In the genomic region with DNA sequence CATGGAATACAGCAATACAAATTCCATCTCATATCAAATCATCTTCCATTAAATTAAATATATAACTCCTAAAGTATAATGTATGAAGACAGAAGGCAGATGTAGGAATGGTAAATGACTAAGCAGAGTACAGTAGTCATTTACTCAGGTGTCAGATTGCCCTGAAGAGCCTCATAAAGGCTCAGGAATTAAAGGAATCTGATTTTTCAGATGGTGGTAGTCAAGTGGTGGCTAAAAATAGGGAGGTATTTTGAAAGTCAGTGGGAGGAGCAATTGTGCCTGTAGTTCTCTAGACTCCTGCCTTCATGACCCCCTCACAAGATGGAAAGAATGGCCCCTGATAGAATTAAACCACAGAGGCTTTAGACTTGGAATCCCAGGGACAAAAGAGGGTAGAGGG, we compare ENCODE assay signal across 18 cellular contexts.
DNase-seq lines count a peak whose midpoint lies in the region; ATAC-seq and TF ChIP-seq lines count a peak whose summit lies in the region.
"Had no signal": no experiment of that assay in that cellular context is flagged by ENCODE, and none has a peak within 500 bp of the region (broad histone marks: within the 10 kb centered on the region; RNA-seq: fewer than 3 reads in every experiment).

No MANE protein-coding gene starts in this region.

- no TSS peak for BruUV-seq in Calu3 (replicated peaks; lab: Mats Ljungman, UMichigan)

- ATAC-seq in WTC11 (peak; percentile 74), GM21786 (IDR thresholded peaks at IDR 0.05; ENCODE audit: unreplicated experiment) (no peak)
- ATAC-seq: right lobe of liver, T-helper 17 cell had no signal

- H3K27ac ChIP-seq in HUES64 (ENCODE audit: low read depth, low read length) (peak overlapping the region; percentile 88), iPS-20b (ENCODE audit: low read length) (no peak overlapping the region), SJCRH30 (no peak overlapping the region)
- H3K27ac ChIP-seq: dorsolateral prefrontal cortex, KMS-11, right lobe of liver, upper lobe of left lung had no signal

- peak overlapping the region; percentile 83 for H3K4me3 Mint-ChIP-seq in Calu3 (ENCODE audit: low read depth, unreplicated experiment)
- peak overlapping the region; percentile 82; the same call in 1 of the 2 replicates for H3K4me3 Mint-ChIP-seq in WTC11
- H3K4me3 Mint-ChIP-seq: activated CD4-positive, alpha-beta T cell treated with anti-CD3 and anti-CD28 coated beads, Interleukin-2, amount 10 ng/mL, durations not matched to agents 24 days and 14 days; T-helper 17 cell had no signal

- H3K27me3 ChIP-seq in HUES64 (ENCODE audit: insufficient read depth, low read length) (no peaks in the 10 kb centered on the region), iPS-20b (ENCODE audit: insufficient read depth, low read length) (no peaks in the 10 kb centered on the region), SJCRH30 (no peaks in the 10 kb centered on the region)
- H3K27me3 ChIP-seq: dorsolateral prefrontal cortex, right lobe of liver, upper lobe of left lung had no signal

- peaks cover 6% of the 10 kb centered on the region for H3K36me3 Mint-ChIP-seq in Calu3 (ENCODE audit: insufficient read depth, unreplicated experiment)
- H3K36me3 Mint-ChIP-seq in WTC11 = peaks cover 4% of the 10 kb centered on the region; the same call in 1 of the 2 replicates

- H3K36me3 ChIP-seq in HUES64 (ENCODE audit: insufficient read depth, low read length) = no peaks in the 10 kb centered on the region
- no peaks in the 10 kb centered on the region for H3K36me3 ChIP-seq in iPS-20b (ENCODE audit: insufficient read depth, low read depth, low read length)
- H3K36me3 ChIP-seq in SJCRH30 = no peaks in the 10 kb centered on the region
- H3K36me3 ChIP-seq: right lobe of liver, upper lobe of left lung had no signal

- DNase-seq in Calu3 (no peak), WTC11 (ENCODE audit: low spot score) (no peak), SJCRH30 (no peak), HPDE6-E6E7 (ENCODE audit: extremely low spot score) (no peak), dedifferentiated amniotic fluid mesenchymal stem cell (ENCODE audit: extremely low spot score) (no peak)
- DNase-seq: activated CD4-positive, alpha-beta T cell treated with anti-CD3 and anti-CD28 coated beads, Interleukin-2, amount 10 ng/mL, durations not matched to agents 24 days and 14 days; DMS153; dorsolateral prefrontal cortex; NCI-H1930; OCI-M1; right lobe of liver; stimulated activated CD4-positive, alpha-beta T cell treated with anti-CD3 and anti-CD28 coated beads, Interleukin-4, amount 100 ng/mL, for 1 hour; T-helper 17 cell; upper lobe of left lung had no signal

- H3K9ac ChIP-seq in HUES64 (ENCODE audit: low read depth, low read length) = peak overlapping the region; percentile 68
- H3K9ac ChIP-seq in iPS-20b (ENCODE audit: low read depth, low read length) = peak overlapping the region; percentile 52; the same call in 1 of the 2 replicates
- H3K9ac ChIP-seq: KMS-11 had no signal

- CTCF ChIA-PET in Calu3 (lab: Charles Lee) = no interaction called here
- CTCF ChIA-PET in WTC11 (lab: Charles Lee) = no interaction called here

- H3K4me1 ChIP-seq in HUES64 (ENCODE audit: insufficient read depth, low read length) (peaks cover 45% of the 10 kb centered on the region), iPS-20b (ENCODE audit: insufficient read depth, low read length) (peaks cover 11% of the 10 kb centered on the region), SJCRH30 (no peaks in the 10 kb centered on the region)
- H3K4me1 ChIP-seq: right lobe of liver, upper lobe of left lung had no signal

- H3K4me3 ChIP-seq in HUES64 (ENCODE audit: low read length) = peak overlapping the region; percentile 34; the same call in 1 of the 2 replicates
- peak overlapping the region; percentile 30 for H3K4me3 ChIP-seq in iPS-20b (ENCODE audit: low read length)
- no peak overlapping the region for H3K4me3 ChIP-seq in SJCRH30
- H3K4me3 ChIP-seq: dorsolateral prefrontal cortex, right lobe of liver, upper lobe of left lung had no signal

- POLR2A ChIA-PET in WTC11 (lab: Charles Lee) = interaction anchor here (0.6 kb wide), 1 partner anchor 262 kb away, joined by 7 read pairs; no protein-coding TSS in a partner anchor

- intact Hi-C loops in Calu3 (cut with micrococcal nuclease; ENCODE audit: unreplicated experiment) = no loop called here

- H3K9me3 ChIP-seq in HUES64 (ENCODE audit: insufficient read depth, low read depth, low read length) (no peaks in the 10 kb centered on the region), iPS-20b (ENCODE audit: insufficient read depth, low read depth, low read length) (no peaks in the 10 kb centered on the region), SJCRH30 (replicated peaks) (no peaks in the 10 kb centered on the region)
- H3K9me3 ChIP-seq: right lobe of liver had no signal

- H3K4me1 Mint-ChIP-seq in Calu3 (ENCODE audit: low read depth, unreplicated experiment) (no peaks in the 10 kb centered on the region), WTC11 (peaks cover 45% of the 10 kb centered on the region)
- H3K4me1 Mint-ChIP-seq: activated CD4-positive, alpha-beta T cell treated with anti-CD3 and anti-CD28 coated beads, Interleukin-2, amount 10 ng/mL, durations not matched to agents 24 days and 14 days; T-helper 17 cell had no signal

- no peaks in the 10 kb centered on the region for H3K9me3 Mint-ChIP-seq in Calu3 (ENCODE audit: low read depth, unreplicated experiment)
- peaks cover 6% of the 10 kb centered on the region; the same call in 1 of the 2 replicates for H3K9me3 Mint-ChIP-seq in WTC11

- TF ChIP-seq CTCF in Calu3 (IDR thresholded peaks at IDR 0.05; ENCODE audit: unreplicated experiment) = no peak
- TF ChIP-seq CTCF in WTC11 (IDR thresholded peaks at IDR 0.05) = no peak

- no peaks in the 10 kb centered on the region for H3K27me3 Mint-ChIP-seq in Calu3 (ENCODE audit: unreplicated experiment)
- H3K27me3 Mint-ChIP-seq in WTC11 (ENCODE audit: low read depth) = no peaks in the 10 kb centered on the region; the same call in 1 of the 2 replicates
- H3K27me3 Mint-ChIP-seq: activated CD4-positive, alpha-beta T cell treated with anti-CD3 and anti-CD28 coated beads, Interleukin-2, amount 10 ng/mL, durations not matched to agents 24 days and 14 days; T-helper 17 cell had no signal

- H3K27ac Mint-ChIP-seq in Calu3 (ENCODE audit: unreplicated experiment) (no peak overlapping the region), WTC11 (peak overlapping the region; percentile 100)
- H3K27ac Mint-ChIP-seq: activated CD4-positive, alpha-beta T cell treated with anti-CD3 and anti-CD28 coated beads, Interleukin-2, amount 10 ng/mL, durations not matched to agents 24 days and 14 days; T-helper 17 cell had no signal

TF ChIP-seq in WTC11, 78 proteins besides CTCF, POLR2A, EP300 and RAD21:
- TF ChIP-seq USF1 (CRISPR knock-in tag; IDR thresholded peaks at IDR 0.05) = no peak
- TF ChIP-seq, protein P1, sequence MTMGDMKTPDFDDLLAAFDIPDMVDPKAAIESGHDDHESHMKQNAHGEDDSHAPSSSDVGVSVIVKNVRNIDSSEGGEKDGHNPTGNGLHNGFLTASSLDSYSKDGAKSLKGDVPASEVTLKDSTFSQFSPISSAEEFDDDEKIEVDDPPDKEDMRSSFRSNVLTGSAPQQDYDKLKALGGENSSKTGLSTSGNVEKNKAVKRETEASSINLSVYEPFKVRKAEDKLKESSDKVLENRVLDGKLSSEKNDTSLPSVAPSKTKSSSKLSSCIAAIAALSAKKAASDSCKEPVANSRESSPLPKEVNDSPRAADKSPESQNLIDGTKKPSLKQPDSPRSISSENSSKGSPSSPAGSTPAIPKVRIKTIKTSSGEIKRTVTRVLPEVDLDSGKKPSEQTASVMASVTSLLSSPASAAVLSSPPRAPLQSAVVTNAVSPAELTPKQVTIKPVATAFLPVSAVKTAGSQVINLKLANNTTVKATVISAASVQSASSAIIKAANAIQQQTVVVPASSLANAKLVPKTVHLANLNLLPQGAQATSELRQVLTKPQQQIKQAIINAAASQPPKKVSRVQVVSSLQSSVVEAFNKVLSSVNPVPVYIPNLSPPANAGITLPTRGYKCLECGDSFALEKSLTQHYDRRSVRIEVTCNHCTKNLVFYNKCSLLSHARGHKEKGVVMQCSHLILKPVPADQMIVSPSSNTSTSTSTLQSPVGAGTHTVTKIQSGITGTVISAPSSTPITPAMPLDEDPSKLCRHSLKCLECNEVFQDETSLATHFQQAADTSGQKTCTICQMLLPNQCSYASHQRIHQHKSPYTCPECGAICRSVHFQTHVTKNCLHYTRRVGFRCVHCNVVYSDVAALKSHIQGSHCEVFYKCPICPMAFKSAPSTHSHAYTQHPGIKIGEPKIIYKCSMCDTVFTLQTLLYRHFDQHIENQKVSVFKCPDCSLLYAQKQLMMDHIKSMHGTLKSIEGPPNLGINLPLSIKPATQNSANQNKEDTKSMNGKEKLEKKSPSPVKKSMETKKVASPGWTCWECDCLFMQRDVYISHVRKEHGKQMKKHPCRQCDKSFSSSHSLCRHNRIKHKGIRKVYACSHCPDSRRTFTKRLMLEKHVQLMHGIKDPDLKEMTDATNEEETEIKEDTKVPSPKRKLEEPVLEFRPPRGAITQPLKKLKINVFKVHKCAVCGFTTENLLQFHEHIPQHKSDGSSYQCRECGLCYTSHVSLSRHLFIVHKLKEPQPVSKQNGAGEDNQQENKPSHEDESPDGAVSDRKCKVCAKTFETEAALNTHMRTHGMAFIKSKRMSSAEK (CRISPR knock-in tag; IDR thresholded peaks at IDR 0.05; ENCODE audit: borderline replicate concordance) = no peak
- TF ChIP-seq RELA (CRISPR knock-in tag; IDR thresholded peaks at IDR 0.05; ENCODE audit: borderline replicate concordance) = no peak
- TF ChIP-seq NFYB (CRISPR knock-in tag; conservative IDR thresholded peaks at IDR 0.05; ENCODE audit: low read depth) = no peak
- no peak for TF ChIP-seq RORB (CRISPR knock-in tag; IDR thresholded peaks at IDR 0.05)
- TF ChIP-seq SMAD4 (CRISPR knock-in tag; IDR thresholded peaks at IDR 0.05) = no peak
- no peak for TF ChIP-seq GTF2I (CRISPR knock-in tag; conservative IDR thresholded peaks at IDR 0.05)
TF ChIP-seq in WTC11: peak in this region for 0.
